Comparison of ENCODE assay signal across 26 cellular contexts in genomic region chr2:236945431-236946016, GRCh38.
DNase-seq lines count a peak whose midpoint lies in the region; ATAC-seq, FAIRE-seq and TF ChIP-seq lines count a peak whose summit lies in the region.
"Had no signal": no experiment of that assay in that cellular context is flagged by ENCODE, and none has a peak within 500 bp of the region (broad histone marks: within the 10 kb centered on the region; RNA-seq: fewer than 3 reads in every experiment).

No MANE protein-coding gene starts in this region.

- H3K4me1 ChIP-seq in right atrium auricular region: no peaks in the 10 kb centered on the region
- peaks cover 11% of the 10 kb centered on the region for H3K4me1 ChIP-seq in endothelial cell of umbilical vein (ENCODE audit: control insufficient read depth, extremely low read depth, insufficient read depth, low read length)
- H3K4me1 ChIP-seq in spleen: peaks cover 8 to 37% (median 15%) of the 10 kb centered on the region in 6 donors
- peaks cover 4% of the 10 kb centered on the region for H3K4me1 ChIP-seq in testis
- H3K4me1 ChIP-seq: A549 had no signal

- no peak overlapping the region for H3K4me2 ChIP-seq in endothelial cell of umbilical vein (ENCODE audit: insufficient read depth, low read length)
- H3K4me2 ChIP-seq: A549; BLaER1 treated with 17β-estradiol and CSF1 and Interleukin-3, amounts not matched to agents 10 nM and 100 nM had no signal

- DNase-seq in right atrium auricular region (ENCODE audit: low spot score): peak; percentile 38
- no peak for DNase-seq in cardiac septum (ENCODE audit: low spot score)
- DNase-seq in endothelial cell of umbilical vein (ENCODE audit: low read depth, low spot score): peak; percentile 47
- peak; percentile 22 to 93 for DNase-seq in lung microvascular endothelial cell (ENCODE audit: low read depth in 2 of 2)
- peak; percentile 15 for DNase-seq in spleen
- DNase-seq in testis: no peak
- no peak for DNase-seq in NCI-H524 (lab: John Stamatoyannopoulos, UW)
- DNase-seq: AML-193; CD4-positive, alpha-beta T cell; GM23248; H7; KBM-7; MM.1S; NCI-H1048; NCI-H1417; NCI-H1694; NCI-H2029 treated with DMSO at 0.1 percent for 48 hours; NCI-H446 treated with DMSO at 0.1 percent for 48 hours; NCI-H526 treated with DMSO at 0.1 percent for 48 hours; RPMI8226; SHP77 treated with DMSO at 0.1 percent for 48 hours had no signal

- H3K4me3 ChIP-seq in right atrium auricular region: no peak overlapping the region
- no peak overlapping the region for H3K4me3 ChIP-seq in endothelial cell of umbilical vein (replicated peaks in 1 of 3; ENCODE audit: insufficient read depth in 1 of 3, low read depth in 1 of 3, low read length in 3 of 3)
- H3K4me3 ChIP-seq in spleen: no peak overlapping the region
- H3K4me3 ChIP-seq in testis: no peak overlapping the region
- H3K4me3 ChIP-seq: A549; BLaER1 treated with 17β-estradiol and CSF1 and Interleukin-3, amounts not matched to agents 10 nM and 100 nM; GM23248 had no signal

- H3K9me1 ChIP-seq in endothelial cell of umbilical vein (replicated peaks; ENCODE audit: control insufficient read depth, extremely low read depth, insufficient read depth, low read length): no peaks in the 10 kb centered on the region

- no peaks in the 10 kb centered on the region for H3K27me3 ChIP-seq in right atrium auricular region
- H3K27me3 ChIP-seq in endothelial cell of umbilical vein (ENCODE audit: control insufficient read depth in 2 of 2, insufficient read depth in 2 of 2, low read length in 2 of 2): no peaks in the 10 kb centered on the region
- peaks cover 0 to 7% (median 0%) of the 10 kb centered on the region in 7 donors for H3K27me3 ChIP-seq in spleen (replicated peaks in 1 of 7)
- H3K27me3 ChIP-seq in testis: no peaks in the 10 kb centered on the region
- H3K27me3 ChIP-seq: BLaER1 treated with 17β-estradiol and CSF1 and Interleukin-3, amounts not matched to agents 10 nM and 100 nM had no signal

- no peaks in the 10 kb centered on the region for H3K36me3 ChIP-seq in right atrium auricular region
- H3K36me3 ChIP-seq in endothelial cell of umbilical vein (ENCODE audit: control insufficient read depth in 2 of 2, extremely low read depth in 1 of 2, insufficient read depth in 2 of 2, low read length in 2 of 2): no peaks in the 10 kb centered on the region
- no peaks in the 10 kb centered on the region for H3K36me3 ChIP-seq in spleen
- H3K36me3 ChIP-seq in testis (ENCODE audit: low read depth, missing control alignments): no peaks in the 10 kb centered on the region
- H3K36me3 ChIP-seq: BLaER1 treated with 17β-estradiol and CSF1 and Interleukin-3, amounts not matched to agents 10 nM and 100 nM had no signal

- 70 to 83% (median 80%) methylated on average over 6 of the region's 6 CpGs for WGBS in spleen, 5 donors
- WGBS in testis, 2 donors: 91 to 94% methylated on average over 6 of the region's 6 CpGs

- dilution Hi-C loops in endothelial cell of umbilical vein (cut with MboI; ENCODE audit: extremely low pct_ligation_motif_present, low sequenced_read_pairs): no loop called here

- TF ChIP-seq POLR2A in endothelial cell of umbilical vein (IDR thresholded peaks at IDR 0.05; ENCODE audit: low read depth, low read length) (no peak), spleen (IDR thresholded peaks at IDR 0.05) (no peak), testis (IDR thresholded peaks at IDR 0.05) (no peak)

- CTCF ChIA-PET in endothelial cell of umbilical vein (lab: Charles Lee): interaction anchor here (1.1 to 2.4 kb wide), 2 partner anchors 10 to 24 kb away, joined by 3 to 7 read pairs; no protein-coding TSS in a partner anchor

- H4K20me1 ChIP-seq in endothelial cell of umbilical vein (replicated peaks; ENCODE audit: control insufficient read depth, extremely low read depth, insufficient read depth, low read length): no peaks in the 10 kb centered on the region
- H4K20me1 ChIP-seq: BLaER1 treated with 17β-estradiol and CSF1 and Interleukin-3, amounts not matched to agents 10 nM and 100 nM had no signal

- H3K9me3 ChIP-seq in right atrium auricular region (no peaks in the 10 kb centered on the region), endothelial cell of umbilical vein (replicated peaks; ENCODE audit: control insufficient read depth, insufficient read depth, low read length) (no peaks in the 10 kb centered on the region), spleen (no peaks in the 10 kb centered on the region), testis (no peaks in the 10 kb centered on the region)
- H3K9me3 ChIP-seq: A549; BLaER1 treated with 17β-estradiol and CSF1 and Interleukin-3, amounts not matched to agents 10 nM and 100 nM had no signal

- intact Hi-C loops in cardiac septum (cut with DNase I) (no loop called here), endothelial cell of umbilical vein (cut with micrococcal nuclease) (loop anchor here (2.0 to 5.0 kb wide), 4 partner anchors 52 to 369 kb away; no protein-coding TSS in a partner anchor), spleen (cut with DNase I; ENCODE audit: low total_unique reads) (no loop called here), testis (cut with DNase I; ENCODE audit: low total_unique reads) (no loop called here)

- H3K27ac ChIP-seq in right atrium auricular region: no peak overlapping the region
- no peak overlapping the region for H3K27ac ChIP-seq in endothelial cell of umbilical vein (ENCODE audit: insufficient read depth, low read depth, low read length)
- peak overlapping the region in 6 of 8 donors; percentile 52 to 82 (median 74) for H3K27ac ChIP-seq in spleen
- no peak overlapping the region for H3K27ac ChIP-seq in testis
- H3K27ac ChIP-seq: A549; BLaER1 treated with 17β-estradiol and CSF1 and Interleukin-3, amounts not matched to agents 10 nM and 100 nM; GM23248 had no signal

- peak; percentile 46 for FAIRE-seq in endothelial cell of umbilical vein (lab: Jason Lieb, UNC)
- FAIRE-seq: A549, D721Med, HTR-8/SVneo had no signal

- BruUV-seq in endothelial cell of umbilical vein (replicated peaks; lab: Mats Ljungman, UMichigan): no TSS peak

- H2AFZ ChIP-seq in endothelial cell of umbilical vein (ENCODE audit: low read depth, low read length): no peak overlapping the region
- H2AFZ ChIP-seq: GM23248 had no signal

- no peaks in the 10 kb centered on the region for H3K79me2 ChIP-seq in endothelial cell of umbilical vein (ENCODE audit: control insufficient read depth, insufficient read depth, low read length)

- POLR2A ChIA-PET in endothelial cell of umbilical vein (lab: Charles Lee): no interaction called here

- no peak overlapping the region for H3K9ac ChIP-seq in endothelial cell of umbilical vein (replicated peaks; ENCODE audit: extremely low read depth, insufficient read depth, low read length)
- H3K9ac ChIP-seq: BLaER1 treated with 17β-estradiol and CSF1 and Interleukin-3, amounts not matched to agents 10 nM and 100 nM; GM23248 had no signal

- TF ChIP-seq CTCF in right atrium auricular region (IDR thresholded peaks at IDR 0.05) (no peak), endothelial cell of umbilical vein (IDR thresholded peaks at IDR 0.05; ENCODE audit: extremely low read depth in 1 of 2, insufficient read depth in 1 of 2, low read depth in 1 of 2, low read length in 2 of 2) (no peak), spleen (IDR thresholded peaks at IDR 0.05 in 8 of 11, conservative IDR thresholded peaks at IDR 0.05 in 3 of 11) (no peak), testis (IDR thresholded peaks at IDR 0.05) (no peak)

- no peak for ATAC-seq in GM18858 (IDR thresholded peaks at IDR 0.05; ENCODE audit: unreplicated experiment)
- ATAC-seq: A549 had no signal

TF ChIP-seq in endothelial cell of umbilical vein, 7 proteins besides CTCF, POLR2A, EP300 and RAD21:
- TF ChIP-seq JUN (IDR thresholded peaks at IDR 0.05; ENCODE audit: borderline replicate concordance, insufficient read depth, insufficient read length, low read depth) (no peak), MYC (IDR thresholded peaks at IDR 0.05; ENCODE audit: low read depth, low read length) (no peak), POLR2AphosphoS5 (IDR thresholded peaks at IDR 0.05; ENCODE audit: insufficient read depth, low read depth, low read length) (no peak)
- TF ChIP-seq, protein P1, sequence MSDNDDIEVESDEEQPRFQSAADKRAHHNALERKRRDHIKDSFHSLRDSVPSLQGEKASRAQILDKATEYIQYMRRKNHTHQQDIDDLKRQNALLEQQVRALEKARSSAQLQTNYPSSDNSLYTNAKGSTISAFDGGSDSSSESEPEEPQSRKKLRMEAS (IDR thresholded peaks at IDR 0.05; ENCODE audit: insufficient read depth, insufficient read length): no peak

Comparison
In these comparisons a context has a peak if more than half of its experiments do, and no peak if none do; other contexts are left out.
1. DNase-seq: peak in right atrium auricular region (single experiment), endothelial cell of umbilical vein (single experiment), lung microvascular endothelial cell (2 of 2) and spleen (single experiment); none in cardiac septum (single experiment), testis (single experiment) and NCI-H524 (0 of 2).
2. H3K27ac ChIP-seq: peak in spleen (6 of 8); none in right atrium auricular region (0 of 2), endothelial cell of umbilical vein (single experiment) and testis (0 of 2).